In the genomic region with DNA sequence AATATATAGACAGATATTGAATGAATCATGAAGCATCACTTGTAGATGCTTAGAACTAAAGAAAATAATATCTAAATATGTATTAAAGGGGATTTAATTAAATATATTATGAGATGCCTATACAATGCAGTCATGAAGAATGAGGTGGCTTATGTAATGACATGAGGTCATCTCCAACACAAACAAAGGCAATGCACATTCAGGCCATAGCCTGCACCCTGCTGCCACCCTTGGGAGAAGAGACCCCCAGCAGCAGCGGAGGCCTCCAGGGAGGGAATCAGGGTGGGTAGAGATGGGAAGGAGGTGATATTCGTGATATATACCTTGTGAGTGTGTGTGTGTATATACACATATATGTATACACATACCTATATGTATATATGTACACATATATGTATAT, we compare ENCODE assay signal across 14 cellular contexts.
A peak's percentile ranks its signal among the peaks of the same experiment; 100 is the strongest.
DNase-seq lines count a peak whose midpoint lies in the region; ATAC-seq, FAIRE-seq and TF ChIP-seq lines count a peak whose summit lies in the region.
"Had no signal": no experiment of that assay in that cellular context is flagged by ENCODE, and none has a peak within 500 bp of the region (broad histone marks: within the 10 kb centered on the region; RNA-seq: fewer than 3 reads in every experiment).

No MANE protein-coding gene starts in this region.

- no peak for FAIRE-seq in RCC 7860 (lab: Jason Lieb, UNC)
- FAIRE-seq: A204.1 had no signal

- ATAC-seq in HG02759 (IDR thresholded peaks at IDR 0.05; ENCODE audit: unreplicated experiment) (no peak), HG02610 (IDR thresholded peaks at IDR 0.05; ENCODE audit: unreplicated experiment) (no peak)
- ATAC-seq: HCT116 had no signal

- in situ Hi-C loops in HAP-1 (cut with MboI; ENCODE audit: low sequenced_read_pairs), result loop anchor here (25.0 kb wide), 1 partner anchor 104 kb away; no protein-coding TSS in a partner anchor

- TF ChIP-seq CTCF in epithelial cell of esophagus (IDR thresholded peaks at IDR 0.05; ENCODE audit: insufficient read depth, low read depth, low read length, missing control alignments), result no peak

- H3K27me3 ChIP-seq in HAP-1 (ENCODE audit: low read depth), result no peaks in the 10 kb centered on the region
- H3K27me3 ChIP-seq: BE2C had no signal

- H3K4me3 ChIP-seq in epithelial cell of esophagus (ENCODE audit: low read length), result no peak overlapping the region
- H3K4me3 ChIP-seq in HAP-1, result no peak overlapping the region

- no peaks in the 10 kb centered on the region for H3K4me1 ChIP-seq in HAP-1
- H3K4me1 ChIP-seq: BE2C had no signal

- DNase-seq in ELR (ENCODE audit: low read depth) (peak; percentile 1), RCC 7860 (ENCODE audit: low spot score) (peak; percentile 7), epithelial cell of esophagus (ENCODE audit: low read depth) (peak; percentile 51), HAP-1 (ENCODE audit: low spot score in 2 of 2) (no peak), NCI-H226 (no peak)
- DNase-seq: BE2C; CD4-positive, alpha-beta memory T cell; DMS79; EL; GDM1 had no signal

- no peaks in the 10 kb centered on the region for H3K9me3 ChIP-seq in HAP-1
- H3K9me3 ChIP-seq: BE2C had no signal

- no peaks in the 10 kb centered on the region for H3K36me3 ChIP-seq in HAP-1 (replicated peaks)
- H3K36me3 ChIP-seq: BE2C had no signal

Comparison
In these comparisons a context has a peak if more than half of its experiments do, and no peak if none do; other contexts are left out.
1. DNase-seq: peak in ELR (single experiment), RCC 7860 (single experiment) and epithelial cell of esophagus (single experiment); none in HAP-1 (0 of 2) and NCI-H226 (single experiment).